Comparison of ENCODE assay signal across 9 cellular contexts in genomic region chr12:102696045-102696444, GRCh38.
"Had no signal": no experiment of that assay in that cellular context is flagged by ENCODE, and none has a peak within 500 bp of the region (broad histone marks: within the 10 kb centered on the region; RNA-seq: fewer than 3 reads in every experiment).

No MANE protein-coding gene starts in this region.

- H3K9me3 ChIP-seq: HAP-1 had no signal

- H3K4me3 Mint-ChIP-seq: HFFc6, IgD-negative memory B cell had no signal

- ATAC-seq: HCT116 had no signal

- DNase-seq: GM23248, GOT3, H7, HFFc6, KG1 had no signal

- H3K4me3 ChIP-seq: GM23248, HAP-1 had no signal

- H3K27ac ChIP-seq: GM23248 had no signal

- H3K27ac Mint-ChIP-seq: HFFc6, IgD-negative memory B cell had no signal

- H3K9ac ChIP-seq: GM23248 had no signal

- H3K4me1 ChIP-seq: HAP-1 had no signal

- H3K4me1 Mint-ChIP-seq: IgD-negative memory B cell had no signal

- H2AFZ ChIP-seq: GM23248 had no signal

- H3K36me3 ChIP-seq: HAP-1 had no signal

- FAIRE-seq: HTR-8/SVneo had no signal

- H3K9me3 Mint-ChIP-seq: HFFc6 had no signal
